ENCODE assay signal across 15 cellular contexts in the genomic region with DNA sequence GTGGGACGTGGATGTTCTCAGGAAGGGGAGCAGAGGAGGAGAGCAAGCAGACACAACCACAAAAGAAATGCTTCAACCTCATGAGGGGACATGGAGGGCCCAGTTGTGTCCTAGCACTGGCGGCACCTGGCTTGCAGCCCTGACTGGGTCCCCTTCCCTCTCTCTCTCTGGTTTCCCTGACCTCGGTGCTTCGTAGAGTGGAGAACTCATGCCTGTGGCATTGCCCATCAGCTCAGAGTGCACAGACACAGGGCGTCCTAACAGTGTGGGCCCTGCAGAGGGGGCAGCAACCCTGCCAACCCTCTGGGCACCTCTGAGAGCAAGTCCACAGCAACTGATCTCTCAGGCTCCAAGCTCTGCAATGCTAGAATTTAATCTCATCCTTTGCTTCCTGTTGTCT.
DNase-seq lines count a peak whose midpoint lies in the region; FAIRE-seq and TF ChIP-seq lines count a peak whose summit lies in the region.
"Had no signal": no experiment of that assay in that cellular context is flagged by ENCODE, and none has a peak within 500 bp of the region (broad histone marks: within the 10 kb centered on the region; RNA-seq: fewer than 3 reads in every experiment).

No MANE protein-coding gene starts in this region.

- WGBS in adrenal gland, 4 donors = 27 to 56% (median 46%) methylated on average over 2 to 5 of the region's 5 CpGs

- H3K36me3 ChIP-seq in adrenal gland (replicated peaks in 1 of 2) = no peaks in the 10 kb centered on the region
- H3K36me3 ChIP-seq: breast epithelium, lower lobe of right lung had no signal

- no peak for TF ChIP-seq CTCF in adrenal gland (IDR thresholded peaks at IDR 0.05)

- no peaks in the 10 kb centered on the region for H3K4me1 ChIP-seq in adrenal gland (replicated peaks in 1 of 2)
- H3K4me1 ChIP-seq: breast epithelium, lower lobe of right lung had no signal

- no peaks in the 10 kb centered on the region for H3K9me3 ChIP-seq in adrenal gland (replicated peaks in 1 of 3)
- H3K9me3 ChIP-seq: lower lobe of right lung had no signal

- H3K27ac ChIP-seq in adrenal gland = no peak overlapping the region
- H3K27ac ChIP-seq: breast epithelium, lower lobe of right lung had no signal

- no peak for TF ChIP-seq POLR2A in adrenal gland (IDR thresholded peaks at IDR 0.05)

- FAIRE-seq in urothelium cell line (lab: Jason Lieb, UNC) = no peak
- FAIRE-seq: HTR-8/SVneo had no signal

- H3K27me3 ChIP-seq in adrenal gland = peaks cover 10% of the 10 kb centered on the region

- H3K4me3 ChIP-seq in adrenal gland = no peak overlapping the region
- H3K4me3 ChIP-seq: breast epithelium, lower lobe of right lung had no signal

- intact Hi-C loops in adrenal gland (cut with DNase I) = no loop called here

- DNase-seq in activated effector memory CD4-positive, alpha-beta T cell treated with anti-CD3 and anti-CD28 coated beads, Interleukin-2, amount 50 U/mL, for 16 hours = peak; percentile 51
- DNase-seq in activated effector memory CD4-positive, alpha-beta T cell treated with Interleukin-2 at 50 U/mL for 16 hours = no peak
- peak; percentile 61 for DNase-seq in NCI-H2196 treated with DMSO at 0.1 percent for 48 hours (lab: John Stamatoyannopoulos, UW; ENCODE audit: unreplicated experiment)
- DNase-seq in fibroblast of peridontal ligament (ENCODE audit: extremely low read depth) = peak; percentile 4
- DNase-seq in urothelium cell line (ENCODE audit: low spot score) = peak; percentile 1
- no peak for DNase-seq in AG08396 (ENCODE audit: low spot score)
- no peak for DNase-seq in adrenal gland
- DNase-seq in effector CD8-positive, alpha-beta T cell (lab: John Stamatoyannopoulos, UW) = no peak
- DNase-seq: hippocampal formation, lower lobe of right lung, NCI-H1694, posterior cingulate gyrus, Right ventricle myocardium superior had no signal

Comparison
In these comparisons a context has a peak if more than half of its experiments do, and no peak if none do; other contexts are left out.
1. DNase-seq: peak in activated effector memory CD4-positive, alpha-beta T cell treated with anti-CD3 and anti-CD28 coated beads, Interleukin-2, amount 50 U/mL, for 16 hours (single experiment), NCI-H2196 treated with DMSO at 0.1 percent for 48 hours (single experiment), fibroblast of peridontal ligament (single experiment) and urothelium cell line (single experiment); none in activated effector memory CD4-positive, alpha-beta T cell treated with Interleukin-2 at 50 U/mL for 16 hours (single experiment), AG08396 (single experiment), adrenal gland (0 of 7) and effector CD8-positive, alpha-beta T cell (single experiment).